ENCODE assay signal across 19 cellular contexts in genomic region chr15:101481917-101482525, GRCh38. TPM values are rescaled to one million over a fixed set of nuclear protein-coding genes. Genes with fewer than 3 reads are reported as not detected.
DNase-seq lines count a peak whose midpoint lies in the region; ATAC-seq and TF ChIP-seq lines count a peak whose summit lies in the region.
"Had no signal": no experiment of that assay in that cellular context is flagged by ENCODE, and none has a peak within 500 bp of the region (broad histone marks: within the 10 kb centered on the region; RNA-seq: fewer than 3 reads in every experiment).

No MANE protein-coding gene starts in this region.

- 84% methylated on average over 17 of the region's 17 CpGs for WGBS in hepatocyte (ENCODE audit: low lambda C conversion rate, missing lambda C conversion rate)

- H3K4me3 ChIP-seq in H7 (ENCODE audit: insufficient read depth, low read depth, low read length) = no peak overlapping the region
- H3K4me3 ChIP-seq in RWPE2 (ENCODE audit: severe bottlenecking) = no peak overlapping the region
- H3K4me3 ChIP-seq in hepatocyte = no peak overlapping the region
- peak overlapping the region in 3 of 4 donors; percentile 7 to 26 (median 22) for H3K4me3 ChIP-seq in gastrocnemius medialis
- H3K4me3 ChIP-seq: stomach had no signal

- no peaks in the 10 kb centered on the region for H3K36me3 Mint-ChIP-seq in activated T-cell treated with anti-CD3 and anti-CD28 coated beads, Interleukin-2, amount 50 U/mL, for 72 hours (ENCODE audit: insufficient read depth in 2 of 2)

- no peaks in the 10 kb centered on the region for H3K9me2 ChIP-seq in hepatocyte (replicated peaks; ENCODE audit: insufficient read depth)

- peaks cover 28% of the 10 kb centered on the region for H3K27me3 Mint-ChIP-seq in activated T-cell treated with anti-CD3 and anti-CD28 coated beads, Interleukin-2, amount 50 U/mL, for 72 hours (ENCODE audit: low read depth)

- H3K4me1 ChIP-seq in RWPE2 (ENCODE audit: insufficient read depth, poor library complexity, severe bottlenecking) = peaks cover 11% of the 10 kb centered on the region
- H3K4me1 ChIP-seq in hepatocyte (ENCODE audit: insufficient read depth) = peaks cover 27% of the 10 kb centered on the region
- H3K4me1 ChIP-seq in gastrocnemius medialis = peaks cover 27 to 32% of the 10 kb centered on the region in 2 donors

- no peak overlapping the region for H3K27ac Mint-ChIP-seq in activated T-cell treated with anti-CD3 and anti-CD28 coated beads, Interleukin-2, amount 50 U/mL, for 72 hours

- H3K36me3 ChIP-seq in H7 (replicated peaks; ENCODE audit: control insufficient read depth, insufficient read depth, low read length) (no peaks in the 10 kb centered on the region), RWPE2 (ENCODE audit: low read depth) (no peaks in the 10 kb centered on the region), hepatocyte (replicated peaks; ENCODE audit: insufficient read depth, low read depth) (no peaks in the 10 kb centered on the region), gastrocnemius medialis (peaks cover 0 to 4% of the 10 kb centered on the region in 2 donors)
- H3K36me3 ChIP-seq: stomach had no signal

- TF ChIP-seq POLR2A in gastrocnemius medialis (IDR thresholded peaks at IDR 0.05) = no peak

- DNase-seq in H7 (peak; percentile 36), RWPE2 (ENCODE audit: low spot score) (peak; percentile 66), hepatocyte (ENCODE audit: low spot score) (peak; percentile 52), gastrocnemius medialis (no peak), retina (no peak), NCI-H1092 (lab: John Stamatoyannopoulos, UW) (no peak)
- DNase-seq in activated T-cell treated with anti-CD3 and anti-CD28 coated beads, Interleukin-2, amount 50 U/mL, for 72 hours = no peak
- DNase-seq: activated gamma-delta T cell; dermis blood vessel endothelial cell; EL; hypothalamus; IMR-90; NCI-H510A; nucleus accumbens; RPMI8226; stimulated activated CD4-positive, alpha-beta T cell treated with anti-CD3 and anti-CD28 coated beads, Interleukin-12 subunit alpha, Interleukin-12 subunit beta, amount 100 ng/mL, for 4 hours; stimulated activated CD4-positive, alpha-beta T cell treated with anti-CD3 and anti-CD28 coated beads, Interleukin-4, amount 100 ng/mL, for 4 hours; stomach had no signal

- no peaks in the 10 kb centered on the region for H3K9me3 Mint-ChIP-seq in activated T-cell treated with anti-CD3 and anti-CD28 coated beads, Interleukin-2, amount 50 U/mL, for 72 hours

- ATAC-seq in RWPE2 (ENCODE audit: low read depth) (no peak), gastrocnemius medialis (no peak)
- ATAC-seq in activated T-cell treated with anti-CD3 and anti-CD28 coated beads, Interleukin-2, amount 50 U/mL, for 72 hours (replicated peaks in 1 of 2) = no peak

- no peaks in the 10 kb centered on the region for H4K20me1 ChIP-seq in hepatocyte (ENCODE audit: insufficient read depth, poor library complexity, severe bottlenecking)

- H3K27me3 ChIP-seq in H7 (ENCODE audit: control insufficient read depth, insufficient read depth, low read length) (peaks cover under 1% of the 10 kb centered on the region), RWPE2 (ENCODE audit: insufficient read depth, poor library complexity, severe bottlenecking) (no peaks in the 10 kb centered on the region), hepatocyte (peaks cover 7% of the 10 kb centered on the region), gastrocnemius medialis (no peaks in the 10 kb centered on the region)

- no peak overlapping the region for H3K27ac ChIP-seq in RWPE2 (ENCODE audit: poor library complexity, severe bottlenecking)
- peak overlapping the region; percentile 56 for H3K27ac ChIP-seq in hepatocyte
- H3K27ac ChIP-seq in gastrocnemius medialis = peak overlapping the region; percentile 81 to 97 (median 88)
- H3K27ac ChIP-seq: C4-2B, stomach had no signal

- no peak overlapping the region for H3K4me2 ChIP-seq in hepatocyte

- in situ Hi-C loops in gastrocnemius medialis (cut with MboI; ENCODE audit: low sequenced_read_pairs in 4 of 4) = no loop called here

- no peak overlapping the region for H2AFZ ChIP-seq in hepatocyte

- TF ChIP-seq CTCF in RWPE2 (IDR thresholded peaks at IDR 0.05; ENCODE audit: poor library complexity, severe bottlenecking) = no peak
- TF ChIP-seq CTCF in hepatocyte (IDR thresholded peaks at IDR 0.05; ENCODE audit: poor library complexity) = no peak
- TF ChIP-seq CTCF in gastrocnemius medialis (IDR thresholded peaks at IDR 0.05 in 4 of 5, conservative IDR thresholded peaks at IDR 0.05 in 1 of 5) = no peak

- no peaks in the 10 kb centered on the region for H3K79me2 ChIP-seq in hepatocyte

- H3K9me3 ChIP-seq in RWPE2 (ENCODE audit: severe bottlenecking) (no peaks in the 10 kb centered on the region), hepatocyte (ENCODE audit: low read depth) (no peaks in the 10 kb centered on the region), gastrocnemius medialis (no peaks in the 10 kb centered on the region)
- H3K9me3 ChIP-seq: stomach had no signal

- intact Hi-C loops in gastrocnemius medialis (cut with DNase I; ENCODE audit: low total_unique reads) = loop anchor here (5.0 kb wide), 1 partner anchor 35 kb away; no protein-coding TSS in a partner anchor

- no peak overlapping the region for H3K4me3 Mint-ChIP-seq in activated T-cell treated with anti-CD3 and anti-CD28 coated beads, Interleukin-2, amount 50 U/mL, for 72 hours

- no peaks in the 10 kb centered on the region for H3K4me1 Mint-ChIP-seq in activated T-cell treated with anti-CD3 and anti-CD28 coated beads, Interleukin-2, amount 50 U/mL, for 72 hours (ENCODE audit: low read depth)

RNA-seq across cellular contexts. Expression of gene PCSK6, which starts 7.5 kb away (rescaled TPM):
- total RNA-seq in H7 (2014; rRNA removed; shearing (Covaris generic)) = 3.9 and 4.7 TPM in 2 replicates
- total RNA-seq in hepatocyte (40.5 and 52.5 TPM in 2 replicates), gastrocnemius medialis (10 to 100 TPM; 12.8 to 46.0 (median 23.6) TPM)
- 31.7 and 36.0 TPM in 2 replicates for polyA plus RNA-seq in hepatocyte
- 1 to 10 TPM in 1 of 2 donors, under 1 TPM in 1; 0.51 to 2.3 TPM for total RNA-seq in activated T-cell treated with anti-CD3 and anti-CD28 coated beads, Interleukin-2, amount 50 U/mL, for 72 hours
- total RNA-seq: IMR-90 had no signal
- polyA plus RNA-seq: IMR-90 had no signal

Comparison
In these comparisons a context has a peak if more than half of its experiments do, and no peak if none do; other contexts are left out.
1. DNase-seq: peak in H7 (single experiment), RWPE2 (single experiment) and hepatocyte (single experiment); none in gastrocnemius medialis (0 of 2), retina (single experiment), activated T-cell treated with anti-CD3 and anti-CD28 coated beads, Interleukin-2, amount 50 U/mL, for 72 hours (0 of 2) and NCI-H1092 (single experiment).
2. H3K4me3 ChIP-seq: peak in gastrocnemius medialis (3 of 4); none in H7 (single experiment), RWPE2 (single experiment) and hepatocyte (single experiment).